ENCODE assay signal across 8 cellular contexts in the genomic region with DNA sequence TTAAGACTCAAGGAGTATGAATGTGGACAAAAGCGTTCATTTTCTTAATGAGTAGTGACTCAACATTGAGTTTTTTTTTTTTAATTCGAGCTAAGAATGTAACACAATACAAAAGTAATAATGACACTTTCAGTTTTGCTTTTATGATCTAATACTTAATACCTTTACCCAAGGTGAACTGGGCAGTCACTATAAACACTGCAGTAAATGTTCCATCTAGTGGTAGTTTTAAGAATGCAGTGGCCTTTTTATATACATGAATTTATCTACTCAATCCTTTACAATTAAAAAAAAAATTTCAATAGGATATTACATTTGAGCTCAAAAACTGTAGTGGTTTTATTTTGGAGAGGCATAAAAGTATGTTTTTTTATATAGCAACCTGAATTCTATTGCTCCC. TPM values are rescaled to one million over a fixed set of nuclear protein-coding genes. Genes with fewer than 3 reads are reported as not detected.
A peak's percentile ranks its signal among the peaks of the same experiment; 100 is the strongest.
DNase-seq lines count a peak whose midpoint lies in the region; ATAC-seq and TF ChIP-seq lines count a peak whose summit lies in the region.

No MANE protein-coding gene starts in this region.

- TF ChIP-seq CTCF in adrenal gland (IDR thresholded peaks at IDR 0.05), result peak; percentile 36 to 64 (median 53)
- peak; percentile 70 for TF ChIP-seq CTCF in liver (IDR thresholded peaks at IDR 0.05; ENCODE audit: low read depth, low read length, missing input control)

- H3K36me3 ChIP-seq in adrenal gland (replicated peaks in 1 of 2) (no peaks in the 10 kb centered on the region), liver (ENCODE audit: control insufficient read depth in 4 of 4, insufficient read depth in 3 of 4, low read depth in 1 of 4, low read length in 3 of 4) (no peaks in the 10 kb centered on the region)

- H3K9ac ChIP-seq in liver (ENCODE audit: low read depth in 1 of 2, low read length in 2 of 2), result peak overlapping the region in 1 of 2 donors; percentile 3

- H3K9me3 Mint-ChIP-seq in activated naive CD4-positive, alpha-beta T cell treated with anti-CD3 and anti-CD28 coated beads, Interleukin-2, amount 10 ng/mL, durations not matched to agents 7 days and 5 days, result no peaks in the 10 kb centered on the region
- H3K9me3 Mint-ChIP-seq in activated naive CD4-positive, alpha-beta T cell treated with anti-CD3 and anti-CD28 coated beads for 36 hours, result no peaks in the 10 kb centered on the region

- H3K4me1 ChIP-seq in adrenal gland (replicated peaks in 1 of 2) (peaks cover 0 to 6% of the 10 kb centered on the region in 2 donors), liver (ENCODE audit: control insufficient read depth in 4 of 4, insufficient read depth in 4 of 4, low read length in 3 of 4) (peaks cover under 1 to 4% (median 4%) of the 10 kb centered on the region in 4 donors)

- H3K4me3 ChIP-seq in adrenal gland, result no peak overlapping the region
- H3K4me3 ChIP-seq in liver (ENCODE audit: low read depth in 1 of 3, low read length in 3 of 3), result no peak overlapping the region

- WGBS in adrenal gland, 4 donors, result 33 to 51% (median 43%) methylated on average over 2 of the region's 2 CpGs
- 21% methylated on average over 2 of the region's 2 CpGs for WGBS in liver

- intact Hi-C loops in activated naive CD4-positive, alpha-beta T cell treated with anti-CD3 and anti-CD28 coated beads for 36 hours (cut with micrococcal nuclease), result loop anchor here (1.0 to 5.0 kb wide), 6 partner anchors 14 to 237 kb away; a partner anchor contains a TSS
- intact Hi-C loops in adrenal gland (cut with DNase I), result loop anchor here in 1 of 2 donors (5.0 kb wide), 1 partner anchor 102 kb away; no protein-coding TSS in a partner anchor

- no peaks in the 10 kb centered on the region for H3K9me3 ChIP-seq in adrenal gland (replicated peaks in 1 of 3)
- no peaks in the 10 kb centered on the region for H3K9me3 ChIP-seq in liver (ENCODE audit: control insufficient read depth in 4 of 4, low read length in 3 of 4)

- H3K4me3 Mint-ChIP-seq in activated naive CD4-positive, alpha-beta T cell treated with anti-CD3 and anti-CD28 coated beads, Interleukin-2, amount 10 ng/mL, durations not matched to agents 7 days and 5 days, result no peak overlapping the region
- H3K4me3 Mint-ChIP-seq in activated naive CD4-positive, alpha-beta T cell treated with anti-CD3 and anti-CD28 coated beads for 36 hours, result no peak overlapping the region

- peak; percentile 76 to 80 for TF ChIP-seq RAD21 in liver (IDR thresholded peaks at IDR 0.05)

- DNase-seq in activated naive CD4-positive, alpha-beta T cell treated with anti-CD3 and anti-CD28 coated beads, Interleukin-2, amount 10 ng/mL, durations not matched to agents 7 days and 5 days, result no peak
- DNase-seq in activated naive CD4-positive, alpha-beta T cell treated with anti-CD3 and anti-CD28 coated beads for 36 hours, result no peak
- DNase-seq in HT-29 (ENCODE audit: low spot score) (peak; percentile 25), adrenal gland (no peak), COR-L47 (lab: John Stamatoyannopoulos, UW) (no peak)

- no peak for ATAC-seq in GM21825 (IDR thresholded peaks at IDR 0.05; ENCODE audit: unreplicated experiment)
- no peak for ATAC-seq in GM21528 (IDR thresholded peaks at IDR 0.05; ENCODE audit: low FRiP score, unreplicated experiment)

- TF ChIP-seq POLR2A in adrenal gland (IDR thresholded peaks at IDR 0.05), result no peak

- H3K36me3 Mint-ChIP-seq in activated naive CD4-positive, alpha-beta T cell treated with anti-CD3 and anti-CD28 coated beads, Interleukin-2, amount 10 ng/mL, durations not matched to agents 7 days and 5 days, result peaks cover 26% of the 10 kb centered on the region
- H3K36me3 Mint-ChIP-seq in activated naive CD4-positive, alpha-beta T cell treated with anti-CD3 and anti-CD28 coated beads for 36 hours (ENCODE audit: low read depth), result no peaks in the 10 kb centered on the region

- H3K4me1 Mint-ChIP-seq in activated naive CD4-positive, alpha-beta T cell treated with anti-CD3 and anti-CD28 coated beads, Interleukin-2, amount 10 ng/mL, durations not matched to agents 7 days and 5 days, result peaks cover 31% of the 10 kb centered on the region
- peaks cover 24% of the 10 kb centered on the region for H3K4me1 Mint-ChIP-seq in activated naive CD4-positive, alpha-beta T cell treated with anti-CD3 and anti-CD28 coated beads for 36 hours (ENCODE audit: low read depth)

- H3K27me3 ChIP-seq in adrenal gland, result peaks cover 4% of the 10 kb centered on the region
- H3K27me3 ChIP-seq in liver (ENCODE audit: control insufficient read depth in 4 of 4, insufficient read depth in 4 of 4, low read length in 3 of 4), result no peaks in the 10 kb centered on the region

- no peaks in the 10 kb centered on the region for H3K27me3 Mint-ChIP-seq in activated naive CD4-positive, alpha-beta T cell treated with anti-CD3 and anti-CD28 coated beads, Interleukin-2, amount 10 ng/mL, durations not matched to agents 7 days and 5 days
- H3K27me3 Mint-ChIP-seq in activated naive CD4-positive, alpha-beta T cell treated with anti-CD3 and anti-CD28 coated beads for 36 hours (ENCODE audit: low read depth), result no peaks in the 10 kb centered on the region

- H3K27ac ChIP-seq in adrenal gland (no peak overlapping the region), liver (ENCODE audit: low read depth in 1 of 2, low read length in 2 of 2) (peak overlapping the region in 1 of 2 donors; percentile 72)

- peak overlapping the region; percentile 83 for H3K27ac Mint-ChIP-seq in activated naive CD4-positive, alpha-beta T cell treated with anti-CD3 and anti-CD28 coated beads, Interleukin-2, amount 10 ng/mL, durations not matched to agents 7 days and 5 days
- no peak overlapping the region for H3K27ac Mint-ChIP-seq in activated naive CD4-positive, alpha-beta T cell treated with anti-CD3 and anti-CD28 coated beads for 36 hours

- CTCF ChIA-PET in activated naive CD4-positive, alpha-beta T cell treated with anti-CD3 and anti-CD28 coated beads, Interleukin-2, amount 10 ng/mL, durations not matched to agents 7 days and 5 days (lab: Charles Lee), result interaction anchor here (0.6 to 5.6 kb wide), 13 partner anchors 12 to 239 kb away, joined by 3 to 94 read pairs (median 4); a partner anchor contains a TSS
- CTCF ChIA-PET in activated naive CD4-positive, alpha-beta T cell treated with anti-CD3 and anti-CD28 coated beads for 36 hours (lab: Charles Lee), result interaction anchor here (0.6 to 4.6 kb wide), 19 partner anchors 11 to 384 kb away, joined by 3 to 103 read pairs (median 4); no protein-coding TSS in a partner anchor

TF ChIP-seq in liver, 16 proteins besides CTCF, POLR2A, EP300 and RAD21:
- TF ChIP-seq JUND (IDR thresholded peaks at IDR 0.05) (no peak), RXRA (IDR thresholded peaks at IDR 0.05) (peak; percentile 21 to 23), HNF4G (IDR thresholded peaks at IDR 0.05) (no peak)

RNA-seq across cellular contexts. Expression of a gene that starts 33.9 kb away (rescaled TPM):
- 10 to 100 TPM; 31.7 to 32.3 TPM for total RNA-seq in activated naive CD4-positive, alpha-beta T cell treated with anti-CD3 and anti-CD28 coated beads for 36 hours
- 2.0 and 2.1 TPM in 2 replicates for total RNA-seq in HT-29 (2014; rRNA removed; shearing (Covaris generic))
- total RNA-seq in adrenal gland, result 10 to 100 TPM in 5 of 8 donors, 1 to 10 TPM in 3; 6.0 to 21.4 (median 13.5) TPM
- polyA plus RNA-seq in adrenal gland, result 1 to 10 TPM; 2.1 to 4.9 (median 2.4) TPM
- 10 to 100 TPM; 13.5 to 14.0 TPM for total RNA-seq in liver
- 10 to 100 TPM in 1 of 2 donors, 1 to 10 TPM in 1; 6.0 to 13.6 TPM for polyA plus RNA-seq in liver
